15 cellular contexts compared by ENCODE assay signal in genomic region chr2:237932731-237933131, GRCh38. TPM values are rescaled to one million over a fixed set of nuclear protein-coding genes. Genes with fewer than 3 reads are reported as not detected.
DNase-seq lines count a peak whose midpoint lies in the region; ATAC-seq, FAIRE-seq and TF ChIP-seq lines count a peak whose summit lies in the region.
"Had no signal": no experiment of that assay in that cellular context is flagged by ENCODE, and none has a peak within 500 bp of the region (broad histone marks: within the 10 kb centered on the region; RNA-seq: fewer than 3 reads in every experiment).

No MANE protein-coding gene starts in this region.

- TF ChIP-seq CTCF in astrocyte of the spinal cord (IDR thresholded peaks at IDR 0.05; ENCODE audit: low read depth, low read length) (no peak), progenitor cell of endocrine pancreas (IDR thresholded peaks at IDR 0.05; ENCODE audit: unreplicated experiment) (no peak)

- ATAC-seq in GM21381 (IDR thresholded peaks at IDR 0.05; ENCODE audit: unreplicated experiment): no peak
- ATAC-seq: foreskin keratinocyte had no signal

- H3K27me3 Mint-ChIP-seq in progenitor cell of endocrine pancreas: peaks cover 10% of the 10 kb centered on the region
- H3K27me3 Mint-ChIP-seq: central memory CD8-positive, alpha-beta T cell had no signal

- DNase-seq in AG20443 (ENCODE audit: low spot score) (peak; percentile 39), HS-5 (ENCODE audit: low read depth) (peak; percentile 62), astrocyte of the spinal cord (ENCODE audit: low read depth, low spot score) (peak; percentile 63), non-pigmented ciliary epithelial cell (ENCODE audit: low read depth) (peak; percentile 60), progenitor cell of endocrine pancreas (ENCODE audit: low spot score, unreplicated experiment) (no peak), HTR-8/SVneo (ENCODE audit: insufficient read length, low spot score) (no peak), NCI-H2196 (lab: John Stamatoyannopoulos, UW; ENCODE audit: unreplicated experiment) (no peak)
- DNase-seq: Caco-2, immature natural killer cell, NCI-H1092 treated with DMSO at 0.1 percent for 48 hours, retina had no signal

- no peaks in the 10 kb centered on the region for H3K4me1 Mint-ChIP-seq in progenitor cell of endocrine pancreas (ENCODE audit: low read depth)
- H3K4me1 Mint-ChIP-seq: central memory CD8-positive, alpha-beta T cell had no signal

- in situ Hi-C loops in astrocyte of the spinal cord (cut with HindIII; ENCODE audit: low sequenced_read_pairs): no loop called here

- no peak for FAIRE-seq in HTR-8/SVneo (lab: Jason Lieb, UNC)
- FAIRE-seq: TTC549 had no signal

- no peak overlapping the region for H3K27ac Mint-ChIP-seq in progenitor cell of endocrine pancreas
- H3K27ac Mint-ChIP-seq: immature natural killer cell had no signal

- peaks cover 5% of the 10 kb centered on the region for H3K9me3 Mint-ChIP-seq in progenitor cell of endocrine pancreas (ENCODE audit: low read depth)
- H3K9me3 Mint-ChIP-seq: central memory CD8-positive, alpha-beta T cell; immature natural killer cell had no signal

- no peaks in the 10 kb centered on the region for H3K36me3 Mint-ChIP-seq in progenitor cell of endocrine pancreas (ENCODE audit: insufficient read depth)
- H3K36me3 Mint-ChIP-seq: immature natural killer cell had no signal

- no peak overlapping the region for H3K4me3 ChIP-seq in astrocyte of the spinal cord (ENCODE audit: low read depth, low read length)

- no peak overlapping the region for H3K4me3 Mint-ChIP-seq in progenitor cell of endocrine pancreas (ENCODE audit: low read depth)
- H3K4me3 Mint-ChIP-seq: central memory CD8-positive, alpha-beta T cell; immature natural killer cell had no signal

RNA-seq across cellular contexts. Expression of gene UBE2F, which starts 34.1 kb away (rescaled TPM):
- 38.6 and 47.9 TPM in 2 replicates for total RNA-seq in progenitor cell of endocrine pancreas

Comparison
In these comparisons a context has a peak if more than half of its experiments do, and no peak if none do; other contexts are left out.
1. DNase-seq: peak in AG20443 (single experiment), HS-5 (single experiment), astrocyte of the spinal cord (single experiment) and non-pigmented ciliary epithelial cell (single experiment); none in progenitor cell of endocrine pancreas (single experiment), HTR-8/SVneo (single experiment) and NCI-H2196 (single experiment).